8 cellular contexts compared by ENCODE assay signal in genomic region chr1:25431495-25432363, GRCh38. TPM values are rescaled to one million over a fixed set of nuclear protein-coding genes. Genes with fewer than 3 reads are reported as not detected.
DNase-seq lines count a peak whose midpoint lies in the region; ATAC-seq lines count a peak whose summit lies in the region.

No MANE protein-coding gene starts in this region.

- H3K27ac Mint-ChIP-seq in activated naive CD4-positive, alpha-beta T cell treated with anti-CD3 and anti-CD28 coated beads, Interleukin-2, amount 10 ng/mL, durations not matched to agents 7 days and 5 days, result peak overlapping the region; percentile 77

- peak in 2 of 3 experiments; percentile 6 for DNase-seq in activated CD8-positive, alpha-beta memory T cell treated with anti-CD3 and anti-CD28 coated beads for 48 hours (ENCODE audit: low read depth in 2 of 3, low spot score in 2 of 3)
- no peak for DNase-seq in activated CD8-positive, alpha-beta memory T cell treated with anti-CD3 and anti-CD28 coated beads, Interleukin-2, amount 50 U/mL, for 4 hours
- no peak for DNase-seq in activated naive CD4-positive, alpha-beta T cell treated with anti-CD3 and anti-CD28 coated beads, Interleukin-2, amount 10 ng/mL, durations not matched to agents 7 days and 5 days
- DNase-seq in left ventricle myocardium superior, result peak; percentile 49
- DNase-seq in skeletal muscle cell (ENCODE audit: low read depth), result no peak
- no peak for DNase-seq in stimulated activated CD4-positive, alpha-beta T cell treated with anti-CD3 and anti-CD28 coated beads, Interleukin-4, amount 100 ng/mL, for 1 hour

- ATAC-seq in left ventricle myocardium superior (no peak), HG02852 (IDR thresholded peaks at IDR 0.05; ENCODE audit: unreplicated experiment) (no peak), GM21786 (IDR thresholded peaks at IDR 0.05; ENCODE audit: unreplicated experiment) (no peak)

- peaks cover 5% of the 10 kb centered on the region for H3K36me3 Mint-ChIP-seq in activated naive CD4-positive, alpha-beta T cell treated with anti-CD3 and anti-CD28 coated beads, Interleukin-2, amount 10 ng/mL, durations not matched to agents 7 days and 5 days

- intact Hi-C loops in left ventricle myocardium superior (cut with micrococcal nuclease), result no loop called here

- peaks cover 7% of the 10 kb centered on the region for H3K27me3 Mint-ChIP-seq in activated naive CD4-positive, alpha-beta T cell treated with anti-CD3 and anti-CD28 coated beads, Interleukin-2, amount 10 ng/mL, durations not matched to agents 7 days and 5 days

- H3K4me1 Mint-ChIP-seq in activated naive CD4-positive, alpha-beta T cell treated with anti-CD3 and anti-CD28 coated beads, Interleukin-2, amount 10 ng/mL, durations not matched to agents 7 days and 5 days, result peaks cover 59% of the 10 kb centered on the region

- no peaks in the 10 kb centered on the region for H3K9me3 Mint-ChIP-seq in activated naive CD4-positive, alpha-beta T cell treated with anti-CD3 and anti-CD28 coated beads, Interleukin-2, amount 10 ng/mL, durations not matched to agents 7 days and 5 days

- CTCF ChIA-PET in activated naive CD4-positive, alpha-beta T cell treated with anti-CD3 and anti-CD28 coated beads, Interleukin-2, amount 10 ng/mL, durations not matched to agents 7 days and 5 days (lab: Charles Lee), result interaction anchor here (0.6 to 1.2 kb wide), 5 partner anchors 37 to 281 kb away, joined by 3 read pairs; no protein-coding TSS in a partner anchor

- H3K4me3 Mint-ChIP-seq in activated naive CD4-positive, alpha-beta T cell treated with anti-CD3 and anti-CD28 coated beads, Interleukin-2, amount 10 ng/mL, durations not matched to agents 7 days and 5 days, result peak overlapping the region; percentile 84

- peak overlapping the region; percentile 84 for H3K4me3 ChIP-seq in skeletal muscle cell (ENCODE audit: low read depth, low read length)

RNA-seq across cellular contexts. Expression of gene MACO1, which starts 1.0 kb away (rescaled TPM):
- total RNA-seq in left ventricle myocardium superior, result 15.6 TPM

RNA-seq across cellular contexts. Expression of gene RHCE, which starts 11.1 kb away (rescaled TPM):
- 1.0 TPM for total RNA-seq in left ventricle myocardium superior

Comparison
In these comparisons a context has a peak if more than half of its experiments do, and no peak if none do; other contexts are left out.
1. DNase-seq: peak in activated CD8-positive, alpha-beta memory T cell treated with anti-CD3 and anti-CD28 coated beads for 48 hours (2 of 3) and left ventricle myocardium superior (single experiment); none in activated CD8-positive, alpha-beta memory T cell treated with anti-CD3 and anti-CD28 coated beads, Interleukin-2, amount 50 U/mL, for 4 hours (single experiment), activated naive CD4-positive, alpha-beta T cell treated with anti-CD3 and anti-CD28 coated beads, Interleukin-2, amount 10 ng/mL, durations not matched to agents 7 days and 5 days (single experiment), skeletal muscle cell (single experiment) and stimulated activated CD4-positive, alpha-beta T cell treated with anti-CD3 and anti-CD28 coated beads, Interleukin-4, amount 100 ng/mL, for 1 hour (single experiment).